In the genomic region with DNA sequence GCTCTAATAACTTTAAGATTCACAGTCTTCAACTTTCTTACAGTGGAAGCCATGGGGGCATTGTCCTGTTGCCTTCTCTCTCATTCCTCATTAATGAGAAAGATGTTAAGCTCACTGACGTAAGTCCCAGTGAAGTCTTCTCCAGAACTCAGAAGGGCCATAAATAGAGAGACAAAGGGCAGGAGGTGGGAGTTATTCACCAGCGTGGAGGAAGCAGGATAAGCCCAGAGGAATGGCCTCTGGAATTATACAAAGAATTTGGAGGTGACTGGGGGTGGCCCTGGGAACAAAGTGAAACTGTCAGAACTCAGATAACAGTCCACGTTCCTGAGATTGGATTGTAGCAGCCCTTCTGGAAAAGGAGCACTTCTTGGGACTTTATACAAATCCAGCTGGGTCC, we compare ENCODE assay signal across 9 cellular contexts. TPM values are rescaled to one million over a fixed set of nuclear protein-coding genes. Genes with fewer than 3 reads are reported as not detected.
DNase-seq lines count a peak whose midpoint lies in the region; ATAC-seq and TF ChIP-seq lines count a peak whose summit lies in the region.
"Had no signal": no experiment of that assay in that cellular context is flagged by ENCODE, and none has a peak within 500 bp of the region (broad histone marks: within the 10 kb centered on the region; RNA-seq: fewer than 3 reads in every experiment).

No MANE protein-coding gene starts in this region.

- 31% methylated on average over 3 of the region's 3 CpGs for WGBS in body of pancreas, 2 donors
- 5 to 24% (median 7%) methylated on average over 3 of the region's 3 CpGs for WGBS in ovary, 3 donors

- H3K4me1 ChIP-seq in ACC112 (ENCODE audit: control insufficient read depth, insufficient read depth, low read length, unreplicated experiment) = peaks cover 1% of the 10 kb centered on the region
- peaks cover 56% of the 10 kb centered on the region for H3K4me1 ChIP-seq in body of pancreas
- H3K4me1 ChIP-seq in ovary (ENCODE audit: insufficient read depth) = peaks cover 13% of the 10 kb centered on the region

- H3K79me2 ChIP-seq in ACC112 (ENCODE audit: control insufficient read depth, insufficient read depth, low read length, unreplicated experiment) = no peaks in the 10 kb centered on the region

- TF ChIP-seq CTCF in body of pancreas (IDR thresholded peaks at IDR 0.05) (no peak), ovary (IDR thresholded peaks at IDR 0.05) (no peak), GM13976 (IDR thresholded peaks at IDR 0.05; ENCODE audit: borderline replicate concordance, control extremely low read depth, extremely low read depth, insufficient read depth, missing control alignments) (no peak)

- ATAC-seq in body of pancreas = no peak
- ATAC-seq in left ventricle myocardium superior = peak; percentile 72

- H3K4me3 ChIP-seq in ACC112 (ENCODE audit: low read depth, low read length) = no peak overlapping the region
- H3K4me3 ChIP-seq in body of pancreas = no peak overlapping the region
- peak overlapping the region; percentile 3 for H3K4me3 ChIP-seq in ovary

- intact Hi-C loops in body of pancreas (cut with DNase I) = no loop called here
- intact Hi-C loops in left ventricle myocardium superior (cut with micrococcal nuclease) = no loop called here
- intact Hi-C loops in ovary (cut with DNase I) = no loop called here

- no peak for DNase-seq in body of pancreas
- no peak for DNase-seq in left ventricle myocardium superior
- DNase-seq in ovary = peak in 1 of 5 donors; percentile 19
- DNase-seq in iPS-NIHi7 (ENCODE audit: extremely low spot score) = no peak
- no peak for DNase-seq in kidney tubule cell (ENCODE audit: low spot score)
- DNase-seq in GM13976 (ENCODE audit: low spot score) = no peak
- no peak for DNase-seq in islet precursor cell
- DNase-seq: Karpas-422 had no signal

- H2AFZ ChIP-seq in ACC112 (ENCODE audit: low read length, unreplicated experiment) = peak overlapping the region; percentile 33

- H3K27ac ChIP-seq in ACC112 (ENCODE audit: low read depth, low read length) = no peak overlapping the region
- H3K27ac ChIP-seq in body of pancreas = peak overlapping the region in 3 of 4 donors; percentile 27 to 39 (median 37)
- H3K27ac ChIP-seq in ovary = peak overlapping the region in 1 of 2 donors; percentile 35

- TF ChIP-seq POLR2A in body of pancreas (IDR thresholded peaks at IDR 0.05) (no peak), ovary (IDR thresholded peaks at IDR 0.05) (no peak)

- in situ Hi-C loops in GM13976 (cut with MboI; ENCODE audit: low sequenced_read_pairs, unreplicated experiment) = no loop called here

- H3K9me3 ChIP-seq in body of pancreas (no peaks in the 10 kb centered on the region), ovary (no peaks in the 10 kb centered on the region)

- H3K36me3 ChIP-seq in ACC112 (ENCODE audit: insufficient read depth, low read length) (no peaks in the 10 kb centered on the region), body of pancreas (replicated peaks in 1 of 2; ENCODE audit: insufficient read depth in 1 of 2, low read depth in 2 of 2) (no peaks in the 10 kb centered on the region), ovary (no peaks in the 10 kb centered on the region)

- H3K27me3 ChIP-seq in ACC112 (ENCODE audit: insufficient read depth, low read length) = peaks cover 6% of the 10 kb centered on the region
- no peaks in the 10 kb centered on the region for H3K27me3 ChIP-seq in body of pancreas
- no peaks in the 10 kb centered on the region for H3K27me3 ChIP-seq in ovary

- TF ChIP-seq EP300 in ovary (IDR thresholded peaks at IDR 0.05) = no peak

RNA-seq across cellular contexts. Expression of a gene that starts 52.4 kb away (rescaled TPM):
- total RNA-seq in body of pancreas = 10 to 100 TPM; 56.8 to 79.1 TPM
- 703 TPM for total RNA-seq in left ventricle myocardium superior
- 100 to 1,000 TPM in 1 of 7 donors, 10 to 100 TPM in 6; 10.7 to 126 (median 20.0) TPM for total RNA-seq in ovary
- 100 to 1,000 TPM in 1 of 2 donors, 10 to 100 TPM in 1; 14.7 to 156 TPM for polyA plus RNA-seq in ovary
